1 cellular context compared by ENCODE assay signal in genomic region chr5:132829742-132830435, GRCh38.
TF ChIP-seq lines count a peak whose summit lies in the region.

No MANE protein-coding gene starts in this region.

TF ChIP-seq in K562, 482 proteins besides CTCF, POLR2A, EP300 and RAD21 (continued from another document and continues in another):
- peak; percentile 55; the same call in 1 of the 2 replicates for TF ChIP-seq AFF4 (CRISPR knock-in tag; IDR thresholded peaks at IDR 0.05)
- TF ChIP-seq ZNF696 (CRISPR knock-in tag; conservative IDR thresholded peaks at IDR 0.05) = no peak
- no peak for TF ChIP-seq BACH1 (tag; IDR thresholded peaks at IDR 0.05)
- TF ChIP-seq POLR2AphosphoS2 (IDR thresholded peaks at IDR 0.05; ENCODE audit: low read length) = no peak
- no peak for TF ChIP-seq NFATC3 (IDR thresholded peaks at IDR 0.05)
- peak; percentile 77 for TF ChIP-seq FUS (optimal IDR thresholded peaks at IDR 0.05; ENCODE audit: low read depth, low read length)
- peak; percentile 75; the same call in 1 of the 2 replicates for TF ChIP-seq XRCC5 (IDR thresholded peaks at IDR 0.05; ENCODE audit: low read depth, low read length)
- TF ChIP-seq PCBP2 (IDR thresholded peaks at IDR 0.05; ENCODE audit: low read depth, low read length, poor library complexity, severe bottlenecking) = no peak
- TF ChIP-seq TARDBP (IDR thresholded peaks at IDR 0.05) = no peak
- no peak for TF ChIP-seq ZNF584 (CRISPR knock-in tag; IDR thresholded peaks at IDR 0.05; ENCODE audit: low read depth)
- peak; percentile 97 for TF ChIP-seq CTBP1 (IDR thresholded peaks at IDR 0.05; ENCODE audit: borderline replicate concordance)
- no peak for TF ChIP-seq ZNF609 (CRISPR knock-in tag; IDR thresholded peaks at IDR 0.05; ENCODE audit: borderline replicate concordance)
- TF ChIP-seq MLX (CRISPR knock-in tag; conservative IDR thresholded peaks at IDR 0.05) = no peak
- peak; percentile 16 for TF ChIP-seq L3MBTL2 (IDR thresholded peaks at IDR 0.05)
- TF ChIP-seq ZNF699 (CRISPR knock-in tag; IDR thresholded peaks at IDR 0.05; ENCODE audit: insufficient replicate concordance) = no peak
- peak; percentile 30 for TF ChIP-seq ZBTB1 (CRISPR knock-in tag; IDR thresholded peaks at IDR 0.05; ENCODE audit: borderline replicate concordance, low read depth)
- no peak for TF ChIP-seq ZNF277 (CRISPR knock-in tag; IDR thresholded peaks at IDR 0.05; ENCODE audit: borderline replicate concordance)
- 0 out of 2 replicates have a peak, but pooled peaks have one; percentile 11 for TF ChIP-seq KDM2B (CRISPR knock-in tag; IDR thresholded peaks at IDR 0.05)
- TF ChIP-seq GMEB1 (CRISPR knock-in tag; IDR thresholded peaks at IDR 0.05) = no peak
- no peak for TF ChIP-seq E2F1 (CRISPR knock-in tag; IDR thresholded peaks at IDR 0.05)
- TF ChIP-seq ZNF511 (CRISPR knock-in tag; IDR thresholded peaks at IDR 0.05) = peak; percentile 70
- TF ChIP-seq ZNF282 (CRISPR knock-in tag; IDR thresholded peaks at IDR 0.05) = peak; percentile 92; the same call in 1 of the 2 replicates
- TF ChIP-seq ATF6 (CRISPR knock-in tag; IDR thresholded peaks at IDR 0.05) = 0 out of 2 replicates have a peak, but pooled peaks have one; percentile 51
- peak; percentile 85 for TF ChIP-seq RBFOX2 (IDR thresholded peaks at IDR 0.05; ENCODE audit: low read depth, low read length)
- no peak for TF ChIP-seq SLC30A9 (CRISPR knock-in tag; IDR thresholded peaks at IDR 0.05)
- TF ChIP-seq SOX6 (IDR thresholded peaks at IDR 0.05) = peak; percentile 11; the same call in 1 of the 2 replicates
- TF ChIP-seq RNF219 (CRISPR knock-in tag; IDR thresholded peaks at IDR 0.05) = no peak
